7 cellular contexts compared by ENCODE assay signal in genomic region chr5:77957-78804, GRCh38. TPM values are rescaled to one million over a fixed set of nuclear protein-coding genes. Genes with fewer than 3 reads are reported as not detected.
DNase-seq lines count a peak whose midpoint lies in the region; ATAC-seq, FAIRE-seq and TF ChIP-seq lines count a peak whose summit lies in the region.

No MANE protein-coding gene starts in this region.

- CTCF ChIA-PET in SK-N-SH (lab: Yijun Ruan, JAX), result no interaction called here

- H3K4me2 ChIP-seq in DOHH2 (ENCODE audit: low read length), result no peak overlapping the region
- H3K4me2 ChIP-seq in SK-N-SH, result no peak overlapping the region

- H3K27me3 ChIP-seq in DOHH2 (ENCODE audit: control insufficient read depth, low read length) (no peaks in the 10 kb centered on the region), SK-N-SH (ENCODE audit: insufficient read depth) (peaks cover 14% of the 10 kb centered on the region; the same call in 1 of the 2 replicates), heart left ventricle (peaks cover 0 to 39% (median 0%) of the 10 kb centered on the region in 9 donors)

- WGBS in SK-N-SH (ENCODE audit: low lambda C conversion rate), result 62% methylated on average over 12 of the region's 17 CpGs
- WGBS in heart left ventricle, 4 donors, result 58 to 68% (median 65%) methylated on average over 16 to 17 of the region's 17 CpGs

- POLR2A ChIA-PET in SK-N-SH (lab: Yijun Ruan, JAX), result no interaction called here

- H3K79me2 ChIP-seq in DOHH2 (ENCODE audit: control insufficient read depth, low read length), result no peaks in the 10 kb centered on the region
- no peaks in the 10 kb centered on the region for H3K79me2 ChIP-seq in SK-N-SH (ENCODE audit: insufficient read depth)

- H2AFZ ChIP-seq in SK-N-SH (ENCODE audit: low read depth), result no peak overlapping the region

- no peak overlapping the region for H3K27ac ChIP-seq in DOHH2 (ENCODE audit: low read depth, low read length)
- H3K27ac ChIP-seq in SK-N-SH (ENCODE audit: low read depth in 2 of 2, low read length in 1 of 2), result no peak overlapping the region
- no peak overlapping the region for H3K27ac ChIP-seq in heart left ventricle

- peak; percentile 26 for DNase-seq in HPDE6-E6E7 (ENCODE audit: extremely low spot score)
- peak; percentile 70 for DNase-seq in SK-N-SH
- DNase-seq in heart left ventricle, result peak in 2 of 5 donors; percentile 50 to 62
- peak; percentile 66 for DNase-seq in urothelium cell line (ENCODE audit: low spot score)
- DNase-seq in NCI-H2171 (lab: John Stamatoyannopoulos, UW), result no peak
- DNase-seq in activated CD8-positive, alpha-beta memory T cell treated with anti-CD3 and anti-CD28 coated beads, Interleukin-2, amount 50 U/mL, for 4 hours, result no peak

- peak; percentile 34; the same call in 1 of the 2 replicates for TF ChIP-seq RAD21 in SK-N-SH (IDR thresholded peaks at IDR 0.05; ENCODE audit: low read length)

- TF ChIP-seq EP300 in SK-N-SH (IDR thresholded peaks at IDR 0.05; ENCODE audit: borderline replicate concordance in 1 of 2, low read depth in 1 of 2, low read length in 1 of 2), result no peak

- peak; percentile 70 for TF ChIP-seq CTCF in DOHH2 (IDR thresholded peaks at IDR 0.05; ENCODE audit: low read depth, low read length, poor library complexity, severe bottlenecking)
- peak; percentile 52 for TF ChIP-seq CTCF in SK-N-SH (IDR thresholded peaks at IDR 0.05)
- peak; percentile 15 to 55 (median 40) for TF ChIP-seq CTCF in heart left ventricle (IDR thresholded peaks at IDR 0.05)

- H3K36me3 ChIP-seq in DOHH2 (ENCODE audit: control insufficient read depth, low read length), result no peaks in the 10 kb centered on the region
- H3K36me3 ChIP-seq in SK-N-SH (replicated peaks in 1 of 2; ENCODE audit: control insufficient read depth in 1 of 2, insufficient read depth in 2 of 2, low read length in 1 of 2), result no peaks in the 10 kb centered on the region
- H3K36me3 ChIP-seq in heart left ventricle, result no peaks in the 10 kb centered on the region

- no peaks in the 10 kb centered on the region for H3K9me2 ChIP-seq in DOHH2 (replicated peaks; ENCODE audit: control insufficient read depth, low read length)
- no peaks in the 10 kb centered on the region for H3K9me2 ChIP-seq in SK-N-SH

- no peak overlapping the region for H3K9ac ChIP-seq in SK-N-SH

- H3K4me3 ChIP-seq in DOHH2 (ENCODE audit: low read length) (no peak overlapping the region), SK-N-SH (ENCODE audit: low read depth in 2 of 2, low read length in 1 of 2) (no peak overlapping the region), heart left ventricle (no peak overlapping the region)

- no peak for TF ChIP-seq POLR2A in heart left ventricle (IDR thresholded peaks at IDR 0.05)

- FAIRE-seq in urothelium cell line (lab: Jason Lieb, UNC), result peak; percentile 65

- H3K4me1 ChIP-seq in DOHH2 (ENCODE audit: control insufficient read depth, low read length), result no peaks in the 10 kb centered on the region
- H3K4me1 ChIP-seq in SK-N-SH (ENCODE audit: control insufficient read depth in 1 of 2, insufficient read depth in 2 of 2, low read depth in 1 of 2, low read length in 1 of 2), result no peaks in the 10 kb centered on the region; a peak in 1 of 4 replicates
- H3K4me1 ChIP-seq in heart left ventricle, result peaks cover 0 to 5% (median 0%) of the 10 kb centered on the region in 12 donors

- peak; percentile 72 to 91 (median 80) for ATAC-seq in heart left ventricle

- H4K20me1 ChIP-seq in DOHH2 (ENCODE audit: control insufficient read depth, insufficient read depth, low read depth, low read length), result no peaks in the 10 kb centered on the region
- no peaks in the 10 kb centered on the region for H4K20me1 ChIP-seq in SK-N-SH (ENCODE audit: insufficient read depth)

- intact Hi-C loops in heart left ventricle (cut with DNase I), result no loop called here

- H3F3A ChIP-seq in DOHH2 (ENCODE audit: control insufficient read depth, insufficient read depth), result no peaks in the 10 kb centered on the region
- H3F3A ChIP-seq in SK-N-SH (replicated peaks; ENCODE audit: insufficient read depth), result no peaks in the 10 kb centered on the region

- H3K9me3 ChIP-seq in DOHH2 (ENCODE audit: control insufficient read depth, insufficient read depth, low read length) (no peaks in the 10 kb centered on the region), SK-N-SH (no peaks in the 10 kb centered on the region), heart left ventricle (no peaks in the 10 kb centered on the region)

TF ChIP-seq in SK-N-SH, 30 proteins besides CTCF, POLR2A, EP300 and RAD21:
- TF ChIP-seq SMC3 (IDR thresholded peaks at IDR 0.05; ENCODE audit: low read depth, low read length), result peak; percentile 20; the same call in 1 of the 2 replicates
- no peak for TF ChIP-seq NFIC (IDR thresholded peaks at IDR 0.05; ENCODE audit: borderline replicate concordance)

RNA-seq across cellular contexts. Expression of gene PLEKHG4B, which starts 13.8 kb away (rescaled TPM):
- polyA plus RNA-seq in SK-N-SH (2012; rRNA removed) (0.18 and 0.21 TPM in 2 replicates), heart left ventricle (not detected)
- polyA plus RNA-seq in SK-N-SH (2012; cell fraction: cytosol; rRNA removed), result 0.12 and 0.18 TPM in 2 replicates
- 0.25 and 0.86 TPM in 2 replicates for polyA plus RNA-seq in SK-N-SH (2012; cell fraction: nucleus; rRNA removed)
- under 1 TPM in 4 of 9 donors, not detected in 5; 0.03 to 0.34 (median 0.10) TPM for total RNA-seq in heart left ventricle

Comparison
In these comparisons a context has a peak if more than half of its experiments do, and no peak if none do; other contexts are left out.
1. DNase-seq: peak in HPDE6-E6E7 (single experiment), SK-N-SH (single experiment) and urothelium cell line (single experiment); none in NCI-H2171 (single experiment) and activated CD8-positive, alpha-beta memory T cell treated with anti-CD3 and anti-CD28 coated beads, Interleukin-2, amount 50 U/mL, for 4 hours (single experiment).
2. Peak in every context shown above with its lines, with median percentiles within 50 percentile points of each other: CTCF ChIP-seq.